Comparison of ENCODE assay signal across 8 cellular contexts in the genomic region with DNA sequence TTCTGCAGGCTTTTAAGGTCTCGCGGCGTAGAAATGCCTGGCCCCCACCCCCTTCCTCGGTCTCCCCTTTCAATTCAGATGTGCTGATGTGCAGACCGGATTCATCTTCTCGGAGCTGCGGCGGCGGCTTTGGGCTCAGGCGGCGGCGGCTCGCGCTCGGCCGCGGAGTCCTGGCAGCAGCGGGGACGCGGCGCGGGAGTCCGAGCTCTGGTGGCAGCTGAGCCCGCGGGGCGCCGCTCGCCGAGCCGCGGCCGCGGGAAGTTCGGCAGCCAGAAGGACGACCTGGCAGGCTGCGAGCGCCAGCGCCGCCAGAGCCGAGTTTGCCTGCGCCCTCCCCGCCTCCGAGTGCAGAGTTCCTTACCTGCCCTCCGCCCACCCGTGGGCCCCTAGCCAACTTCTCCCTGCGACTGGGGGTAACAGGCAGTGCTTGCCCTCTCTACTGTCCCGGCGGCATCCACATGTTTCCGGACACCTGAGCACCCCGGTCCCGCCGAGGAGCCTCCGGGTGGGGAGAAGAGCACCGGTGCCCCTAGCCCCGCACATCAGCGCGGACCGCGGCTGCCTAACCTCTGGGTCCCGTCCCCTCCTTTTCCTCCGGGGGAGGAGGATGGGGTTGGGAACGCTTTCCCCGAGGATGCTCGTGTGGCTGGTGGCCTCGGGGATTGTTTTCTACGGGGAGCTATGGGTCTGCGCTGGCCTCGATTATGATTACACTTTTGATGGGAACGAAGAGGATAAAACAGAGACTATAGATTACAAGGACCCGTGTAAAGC. TPM values are rescaled to one million over a fixed set of nuclear protein-coding genes. Genes with fewer than 3 reads are reported as not detected.
DNase-seq lines count a peak whose midpoint lies in the region; ATAC-seq and TF ChIP-seq lines count a peak whose summit lies in the region.

No MANE protein-coding gene starts in this region.

- intact Hi-C loops in ovary (cut with DNase I), result no loop called here

- H3K36me3 Mint-ChIP-seq in T-cell, result no peaks in the 10 kb centered on the region

- TF ChIP-seq EP300 in ovary (IDR thresholded peaks at IDR 0.05), result no peak

- H3K4me1 Mint-ChIP-seq in T-cell, result peaks cover 0 to 14% (median 9%) of the 10 kb centered on the region in 3 donors

- POLR2A ChIA-PET in T-cell (lab: Charles Lee), result no interaction called here

- H3K4me1 ChIP-seq in ovary (ENCODE audit: insufficient read depth), result peaks cover 4% of the 10 kb centered on the region

- CTCF ChIA-PET in T-cell (lab: Charles Lee), result no interaction called here

- H3K27me3 ChIP-seq in ovary, result no peaks in the 10 kb centered on the region

- 0 to 1% (median 1%) methylated on average over 50 to 70 of the region's 70 CpGs for WGBS in ovary, 3 donors

- no peak overlapping the region for H3K27ac Mint-ChIP-seq in T-cell

- DNase-seq in 8988T, result peak; percentile 58
- no peak for DNase-seq in T-cell
- DNase-seq in germinal center (ENCODE audit: low spot score), result peak; percentile 23
- DNase-seq in ovary, result peak in 1 of 5 donors; percentile 43

- H3K9me3 ChIP-seq in ovary, result no peaks in the 10 kb centered on the region

- peak overlapping the region in 2 of 3 donors; percentile 17 to 41 for H3K4me3 Mint-ChIP-seq in T-cell

- H3K36me3 ChIP-seq in ovary, result no peaks in the 10 kb centered on the region

- H3K4me3 ChIP-seq in ovary, result peak overlapping the region; percentile 39

- peak; percentile 47 for ATAC-seq in GM18505 (IDR thresholded peaks at IDR 0.05; ENCODE audit: unreplicated experiment)
- ATAC-seq in T-cell (replicated peaks in 1 of 4), result no peak
- no peak for ATAC-seq in HG02763 (IDR thresholded peaks at IDR 0.05; ENCODE audit: unreplicated experiment)
- ATAC-seq in GM18873 (IDR thresholded peaks at IDR 0.05; ENCODE audit: low FRiP score, unreplicated experiment), result no peak
- no peak for ATAC-seq in HG03378 (IDR thresholded peaks at IDR 0.05; ENCODE audit: unreplicated experiment)

- H3K27ac ChIP-seq in ovary, result no peak overlapping the region

- TF ChIP-seq CTCF in ovary (IDR thresholded peaks at IDR 0.05), result no peak

- TF ChIP-seq POLR2A in GM18505 (IDR thresholded peaks at IDR 0.05; ENCODE audit: borderline replicate concordance, extremely low read depth, insufficient read depth, insufficient read length) (no peak), ovary (IDR thresholded peaks at IDR 0.05) (no peak)

- peaks cover 42 to 45% of the 10 kb centered on the region in 2 donors for H3K27me3 Mint-ChIP-seq in T-cell

- no peaks in the 10 kb centered on the region for H3K9me3 Mint-ChIP-seq in T-cell

RNA-seq across cellular contexts. Expression of a gene that starts 0.4 kb away (rescaled TPM):
- not detected for total RNA-seq in T-cell
- total RNA-seq in ovary, result 10 to 100 TPM in 1 of 7 donors, 1 to 10 TPM in 3, under 1 TPM in 3; 0.35 to 12.9 (median 1.3) TPM
- 1 to 10 TPM in 1 of 2 donors, under 1 TPM in 1; 0.51 to 2.4 TPM for polyA plus RNA-seq in ovary

Comparison
In these comparisons a context has a peak if more than half of its experiments do, and no peak if none do; other contexts are left out.
1. DNase-seq: peak in 8988T (single experiment) and germinal center (single experiment); none in T-cell (0 of 34).